Comparison of ENCODE assay signal across 22 cellular contexts in genomic region chr2:5908030-5908429, GRCh38.
"Had no signal": no experiment of that assay in that cellular context is flagged by ENCODE, and none has a peak within 500 bp of the region (broad histone marks: within the 10 kb centered on the region; RNA-seq: fewer than 3 reads in every experiment).

No MANE protein-coding gene starts in this region.

- H3K27me3 Mint-ChIP-seq: activated CD4-positive, alpha-beta T cell treated with anti-CD3 and anti-CD28 coated beads, Interleukin-2, amount 10 ng/mL, durations not matched to agents 24 days and 14 days; activated CD8-positive, alpha-beta memory T cell treated with anti-CD3 and anti-CD28 coated beads, Interleukin-2, amount 10 ng/mL, durations not matched to agents 7 days and 5 days; activated naive CD8-positive, alpha-beta T cell treated with anti-CD3 and anti-CD28 coated beads, Interleukin-2, amount 50 U/mL, for 24 hours; central memory CD8-positive, alpha-beta T cell had no signal

- H3K27me3 ChIP-seq: body of pancreas had no signal

- ATAC-seq: activated CD8-positive, alpha-beta memory T cell treated with anti-CD3 and anti-CD28 coated beads, Interleukin-2, amount 10 ng/mL, durations not matched to agents 7 days and 5 days; activated naive CD4-positive, alpha-beta T cell treated with anti-CD3 and anti-CD28 coated beads, Interleukin-2, amount 50 U/mL, for 72 hours; activated naive CD8-positive, alpha-beta T cell treated with anti-CD3 and anti-CD28 coated beads, Interleukin-2, amount 50 U/mL, for 24 hours; activated T-cell treated with anti-CD3 and anti-CD28 coated beads, Interleukin-2, amount 50 U/mL, for 4 hours; body of pancreas had no signal

- H3K9me3 ChIP-seq: body of pancreas had no signal

- H3K4me2 ChIP-seq: PC-9 had no signal

- H3K27ac Mint-ChIP-seq: activated CD4-positive, alpha-beta T cell treated with anti-CD3 and anti-CD28 coated beads, Interleukin-2, amount 10 ng/mL, durations not matched to agents 24 days and 14 days; activated CD8-positive, alpha-beta memory T cell treated with anti-CD3 and anti-CD28 coated beads, Interleukin-2, amount 10 ng/mL, durations not matched to agents 7 days and 5 days; activated naive CD4-positive, alpha-beta T cell treated with anti-CD3 and anti-CD28 coated beads, Interleukin-2, amount 50 U/mL, for 72 hours; activated naive CD8-positive, alpha-beta T cell treated with anti-CD3 and anti-CD28 coated beads, Interleukin-2, amount 50 U/mL, for 24 hours; T-helper 1 cell treated with Interleukin-12 subunit alpha and Interleukin-12 subunit beta and Interleukin-4 antibody, amounts not matched to agents 30 μg/mL and 1 μg/mL, for 36 hours had no signal

- H3K4me1 ChIP-seq: body of pancreas had no signal

- H3K9me3 Mint-ChIP-seq: activated T-cell treated with anti-CD3 and anti-CD28 coated beads, Interleukin-2, amount 50 U/mL, for 4 hours had no signal

- H3K36me3 Mint-ChIP-seq: activated CD8-positive, alpha-beta memory T cell treated with anti-CD3 and anti-CD28 coated beads, Interleukin-2, amount 10 ng/mL, durations not matched to agents 7 days and 5 days; activated naive CD4-positive, alpha-beta T cell treated with anti-CD3 and anti-CD28 coated beads, Interleukin-2, amount 50 U/mL, for 72 hours had no signal

- DNase-seq: activated CD4-positive, alpha-beta T cell treated with anti-CD3 and anti-CD28 coated beads, Interleukin-2, amount 10 ng/mL, durations not matched to agents 24 days and 14 days; activated CD4-positive, alpha-beta T cell treated with anti-CD3 and anti-CD28 coated beads, Interleukin-2, amount 50 U/mL, for 48 hours; activated CD4-positive, CD25-positive, alpha-beta regulatory T cell treated with anti-CD3 and anti-CD28 coated beads, Interleukin-2, amount 50 U/mL, for 72 hours; activated CD8-positive, alpha-beta memory T cell treated with anti-CD3 and anti-CD28 coated beads, Interleukin-2, amount 10 ng/mL, durations not matched to agents 7 days and 5 days; activated effector memory CD4-positive, alpha-beta T cell treated with anti-CD3 and anti-CD28 coated beads, Interleukin-2, amount 50 U/mL, for 16 hours; activated naive CD4-positive, alpha-beta T cell treated with Interleukin-2 at 50 U/mL for 16 hours; activated naive CD8-positive, alpha-beta T cell treated with anti-CD3 and anti-CD28 coated beads, Interleukin-2, amount 50 U/mL, for 24 hours; activated T-cell treated with anti-CD3 and anti-CD28 coated beads, Interleukin-2, amount 50 U/mL, for 4 hours; amygdala; body of pancreas; Karpas-422; NCI-H1105 treated with DMSO at 0.1 percent for 48 hours; NCI-H1436 treated with DMSO at 0.1 percent for 48 hours; NCI-H187; NCI-H2081; NCI-H510A treated with DMSO at 0.1 percent for 48 hours; NCI-H69; PC-9; SHP77 treated with DMSO at 0.1 percent for 48 hours had no signal

- H3K4me1 Mint-ChIP-seq: activated CD4-positive, alpha-beta T cell treated with anti-CD3 and anti-CD28 coated beads, Interleukin-2, amount 10 ng/mL, durations not matched to agents 24 days and 14 days; activated CD8-positive, alpha-beta memory T cell treated with anti-CD3 and anti-CD28 coated beads, Interleukin-2, amount 10 ng/mL, durations not matched to agents 7 days and 5 days; activated naive CD8-positive, alpha-beta T cell treated with anti-CD3 and anti-CD28 coated beads, Interleukin-2, amount 50 U/mL, for 24 hours; central memory CD8-positive, alpha-beta T cell had no signal

- H3K27ac ChIP-seq: body of pancreas, PC-9 had no signal

- H2AFZ ChIP-seq: PC-9 had no signal

- H3K4me3 ChIP-seq: body of pancreas, PC-9 had no signal

- H3K4me3 Mint-ChIP-seq: activated CD4-positive, alpha-beta T cell treated with anti-CD3 and anti-CD28 coated beads, Interleukin-2, amount 10 ng/mL, durations not matched to agents 24 days and 14 days; activated CD8-positive, alpha-beta memory T cell treated with anti-CD3 and anti-CD28 coated beads, Interleukin-2, amount 10 ng/mL, durations not matched to agents 7 days and 5 days; activated naive CD8-positive, alpha-beta T cell treated with anti-CD3 and anti-CD28 coated beads, Interleukin-2, amount 50 U/mL, for 24 hours; activated T-cell treated with anti-CD3 and anti-CD28 coated beads, Interleukin-2, amount 50 U/mL, for 4 hours; central memory CD8-positive, alpha-beta T cell; T-helper 1 cell treated with Interleukin-12 subunit alpha and Interleukin-12 subunit beta and Interleukin-4 antibody, amounts not matched to agents 30 μg/mL and 1 μg/mL, for 36 hours had no signal
